Comparison of ENCODE assay signal across 27 cellular contexts in genomic region chr6:142225115-142225514, GRCh38.
"Had no signal": no experiment of that assay in that cellular context is flagged by ENCODE, and none has a peak within 500 bp of the region (broad histone marks: within the 10 kb centered on the region; RNA-seq: fewer than 3 reads in every experiment).

No MANE protein-coding gene starts in this region.

- H3K9me3 ChIP-seq: mucosa of descending colon, suprapubic skin, transverse colon, upper lobe of right lung, uterus had no signal

- H2AFZ ChIP-seq: hepatocyte had no signal

- H3K36me3 ChIP-seq: sigmoid colon, transverse colon, upper lobe of right lung, uterus had no signal

- H3K4me3 ChIP-seq: esophagus muscularis mucosa, gastroesophageal sphincter, heart left ventricle, hepatocyte, lung, mucosa of descending colon, psoas muscle, sigmoid colon, spleen, suprapubic skin, transverse colon, upper lobe of right lung, uterus had no signal

- H3K27me3 Mint-ChIP-seq: memory B cell; naive B cell; stimulated activated naive B cell treated with anti-CD40 and anti-IgM and Interleukin-4, amounts not matched to agents 10 μg/mL and 1 μg/mL and 100 μg/mL, for 72 hours; stimulated activated naive CD8-positive, alpha-beta T cell treated with anti-CD3 and anti-CD28 coated beads, Interleukin-15, Interleukin-2, amounts not matched to agents 100 ng/mL and 50 ng/mL, for 24 hours had no signal

- DNase-seq: effector CD8-positive, alpha-beta T cell; foreskin keratinocyte; heart left ventricle; islet precursor cell; kidney glomerular epithelial cell; left colon; mucosa of descending colon; naive B cell; nephron progenitor cell; nucleus accumbens; psoas muscle; right cardiac atrium; sigmoid colon; spleen; stimulated activated CD4-positive, alpha-beta T cell treated with anti-CD3 and anti-CD28 coated beads, Interleukin-4, amount 100 ng/mL, for 4 hours; stimulated activated naive B cell treated with anti-CD40 and anti-IgM and Interleukin-4, amounts not matched to agents 10 μg/mL and 1 μg/mL and 100 μg/mL, for 72 hours; transverse colon; upper lobe of right lung; uterus had no signal

- H3K4me1 ChIP-seq: esophagus muscularis mucosa, foreskin keratinocyte, gastroesophageal sphincter, heart left ventricle, psoas muscle, sigmoid colon, spleen, suprapubic skin, transverse colon, upper lobe of right lung, uterus had no signal

- H3K9me3 Mint-ChIP-seq: stimulated activated naive CD8-positive, alpha-beta T cell treated with anti-CD3 and anti-CD28 coated beads, Interleukin-15, Interleukin-2, amounts not matched to agents 100 ng/mL and 50 ng/mL, for 24 hours had no signal

- H3K27ac ChIP-seq: esophagus muscularis mucosa, foreskin keratinocyte, gastroesophageal sphincter, heart left ventricle, hepatocyte, psoas muscle, sigmoid colon, spleen, suprapubic skin, transverse colon, upper lobe of right lung, uterus had no signal

- H3K4me2 ChIP-seq: hepatocyte had no signal

- H3K4me1 Mint-ChIP-seq: memory B cell; mesothelial cell of epicardium; naive B cell; nephron progenitor cell; stimulated activated naive B cell treated with anti-CD40 and anti-IgM and Interleukin-4, amounts not matched to agents 10 μg/mL and 1 μg/mL and 100 μg/mL, for 72 hours had no signal

- H3K27ac Mint-ChIP-seq: memory B cell; mesothelial cell of epicardium; naive B cell; nephron progenitor cell; stimulated activated naive B cell treated with anti-CD40 and anti-IgM and Interleukin-4, amounts not matched to agents 10 μg/mL and 1 μg/mL and 100 μg/mL, for 72 hours; stimulated activated naive CD8-positive, alpha-beta T cell treated with anti-CD3 and anti-CD28 coated beads, Interleukin-15, Interleukin-2, amounts not matched to agents 100 ng/mL and 50 ng/mL, for 24 hours had no signal

- ATAC-seq: foreskin keratinocyte; gastroesophageal sphincter; heart left ventricle; left colon; mucosa of descending colon; psoas muscle; right cardiac atrium; stimulated activated naive B cell treated with anti-CD40 and anti-IgM and Interleukin-4, amounts not matched to agents 10 μg/mL and 1 μg/mL and 100 μg/mL, for 72 hours; upper lobe of right lung had no signal

- H3K27me3 ChIP-seq: esophagus muscularis mucosa, foreskin keratinocyte, gastroesophageal sphincter, heart left ventricle, hepatocyte, sigmoid colon, spleen, suprapubic skin, transverse colon, upper lobe of right lung, uterus had no signal

- H3K4me3 Mint-ChIP-seq: memory B cell; mesothelial cell of epicardium; naive B cell; nephron progenitor cell; stimulated activated naive B cell treated with anti-CD40 and anti-IgM and Interleukin-4, amounts not matched to agents 10 μg/mL and 1 μg/mL and 100 μg/mL, for 72 hours; stimulated activated naive CD8-positive, alpha-beta T cell treated with anti-CD3 and anti-CD28 coated beads, Interleukin-15, Interleukin-2, amounts not matched to agents 100 ng/mL and 50 ng/mL, for 24 hours had no signal
